In the genomic region with DNA sequence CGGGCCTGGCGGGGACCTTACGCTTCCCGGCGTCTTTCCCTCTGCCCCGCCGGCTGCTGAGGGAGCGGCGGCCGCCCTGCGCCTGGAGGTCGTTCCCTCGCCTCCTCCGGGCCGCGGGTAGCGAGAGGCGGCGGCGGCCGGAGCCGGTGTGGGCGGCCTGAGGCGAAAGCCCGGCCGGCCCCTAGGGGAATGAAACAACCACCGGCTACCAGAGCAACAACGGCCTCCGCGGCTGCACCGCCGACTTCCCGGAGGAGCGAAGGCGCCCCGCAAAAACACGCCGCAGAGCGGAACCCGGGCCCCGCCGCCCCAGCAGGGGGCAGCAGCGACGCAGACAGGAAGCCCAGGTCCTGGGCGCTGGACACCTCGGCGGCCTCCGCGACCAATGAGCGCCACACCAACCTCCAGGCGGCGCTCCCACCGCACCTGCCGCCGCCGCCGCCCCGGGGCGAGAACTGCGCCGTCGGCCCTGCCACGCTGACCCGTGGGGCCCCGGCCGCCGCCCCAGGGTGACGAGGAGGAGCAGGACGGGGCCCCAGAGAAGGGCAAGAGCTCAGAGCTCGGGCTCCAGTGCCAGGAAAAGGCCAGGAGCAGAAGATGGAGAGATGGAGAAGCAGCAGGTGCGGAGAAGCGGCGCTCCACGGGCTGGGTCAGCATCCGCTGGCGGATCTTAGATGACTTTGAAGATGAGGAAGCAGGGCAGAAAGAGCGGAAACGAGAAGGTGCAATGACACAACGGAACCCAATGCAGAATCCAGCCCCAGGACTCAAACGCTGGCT, we compare ENCODE assay signal across 8 cellular contexts. TPM values are rescaled to one million over a fixed set of nuclear protein-coding genes. Genes with fewer than 3 reads are reported as not detected.
A peak's percentile ranks its signal among the peaks of the same experiment; 100 is the strongest.
DNase-seq lines count a peak whose midpoint lies in the region; ATAC-seq and TF ChIP-seq lines count a peak whose summit lies in the region.

No MANE protein-coding gene starts in this region.

- H3K36me3 Mint-ChIP-seq in activated T-cell treated with anti-CD3 and anti-CD28 coated beads, Interleukin-2, amount 50 U/mL, for 72 hours (ENCODE audit: insufficient read depth in 2 of 2), result no peaks in the 10 kb centered on the region
- no peaks in the 10 kb centered on the region for H3K36me3 Mint-ChIP-seq in natural killer cell
- no peaks in the 10 kb centered on the region for H3K36me3 Mint-ChIP-seq in stimulated activated naive CD8-positive, alpha-beta T cell treated with anti-CD3 and anti-CD28 coated beads, Interleukin-15, Interleukin-2, amounts not matched to agents 100 ng/mL and 50 ng/mL, for 24 hours (ENCODE audit: low read depth)

- H3K9me3 ChIP-seq in PC-9 (ENCODE audit: insufficient read depth, low read depth), result no peaks in the 10 kb centered on the region

- no peaks in the 10 kb centered on the region for H3K4me1 ChIP-seq in PC-9 (replicated peaks; ENCODE audit: insufficient read depth)

- H3K27me3 ChIP-seq in PC-9 (ENCODE audit: insufficient read depth, low read depth), result no peaks in the 10 kb centered on the region

- DNase-seq in Caki2 (ENCODE audit: low read depth) (peak; percentile 87), GM20000 (ENCODE audit: low spot score) (peak; percentile 95), HPDE6-E6E7 (ENCODE audit: extremely low spot score) (peak; percentile 84), PC-9 (peak in 1 of 2 experiments; percentile 78), fibroblast of mammary gland (ENCODE audit: low read depth) (peak; percentile 73), natural killer cell (peak; percentile 61)
- DNase-seq in activated T-cell treated with anti-CD3 and anti-CD28 coated beads, Interleukin-2, amount 50 U/mL, for 72 hours, result peak; percentile 86 to 89

- H3K4me3 ChIP-seq in PC-9, result peak overlapping the region; percentile 62
- H3K4me3 ChIP-seq in fibroblast of mammary gland (ENCODE audit: control insufficient read depth, low read depth, low read length), result peak overlapping the region; percentile 68

- peaks cover 0 to 3% of the 10 kb centered on the region in 2 donors for H3K9me3 Mint-ChIP-seq in activated T-cell treated with anti-CD3 and anti-CD28 coated beads, Interleukin-2, amount 50 U/mL, for 72 hours
- H3K9me3 Mint-ChIP-seq in natural killer cell, result no peaks in the 10 kb centered on the region
- no peaks in the 10 kb centered on the region for H3K9me3 Mint-ChIP-seq in stimulated activated naive CD8-positive, alpha-beta T cell treated with anti-CD3 and anti-CD28 coated beads, Interleukin-15, Interleukin-2, amounts not matched to agents 100 ng/mL and 50 ng/mL, for 24 hours

- no TSS peak for BruUV-seq in PC-9 (replicated peaks; lab: Mats Ljungman, UMichigan)

- no peaks in the 10 kb centered on the region for H3F3A ChIP-seq in PC-9 (ENCODE audit: insufficient read depth, low read depth)

- POLR2A ChIA-PET in PC-9 (lab: Charles Lee; ENCODE audit: unreplicated experiment), result interaction anchor here (0.5 to 0.6 kb wide), 2 partner anchors 111 to 178 kb away, joined by 6 to 22 read pairs; no protein-coding TSS in a partner anchor

- TF ChIP-seq CTCF in GM20000 (IDR thresholded peaks at IDR 0.05; ENCODE audit: extremely low read depth, missing control alignments), result peak; percentile 83
- TF ChIP-seq CTCF in PC-9 (conservative IDR thresholded peaks at IDR 0.05), result peak; percentile 87
- peak; percentile 61 for TF ChIP-seq CTCF in fibroblast of mammary gland (conservative IDR thresholded peaks at IDR 0.05; ENCODE audit: control insufficient read depth, insufficient read depth, low read depth, low read length)
- TF ChIP-seq CTCF in natural killer cell (IDR thresholded peaks at IDR 0.05), result peak; percentile 70

- peak overlapping the region; percentile 93 for H3K4me2 ChIP-seq in PC-9

- H4K20me1 ChIP-seq in PC-9 (ENCODE audit: insufficient read depth), result no peaks in the 10 kb centered on the region

- H3K4me1 Mint-ChIP-seq in activated T-cell treated with anti-CD3 and anti-CD28 coated beads, Interleukin-2, amount 50 U/mL, for 72 hours (ENCODE audit: low read depth), result peaks cover 5% of the 10 kb centered on the region
- peaks cover 0 to 8% of the 10 kb centered on the region in 2 donors for H3K4me1 Mint-ChIP-seq in natural killer cell
- peaks cover 6% of the 10 kb centered on the region for H3K4me1 Mint-ChIP-seq in stimulated activated naive CD8-positive, alpha-beta T cell treated with anti-CD3 and anti-CD28 coated beads, Interleukin-15, Interleukin-2, amounts not matched to agents 100 ng/mL and 50 ng/mL, for 24 hours (ENCODE audit: low read depth)

- H3K79me2 ChIP-seq in PC-9 (ENCODE audit: low read depth), result no peaks in the 10 kb centered on the region

- H2AFZ ChIP-seq in PC-9, result peak overlapping the region; percentile 88

- peak; percentile 97 to 99 for ATAC-seq in activated T-cell treated with anti-CD3 and anti-CD28 coated beads, Interleukin-2, amount 50 U/mL, for 72 hours (replicated peaks in 1 of 2)
- ATAC-seq in natural killer cell, result peak; percentile 97 to 98 (median 97)

- in situ Hi-C loops in Caki2 (cut with HindIII; ENCODE audit: low pct_unique_long_range_greater_than_20kb, low sequenced_read_pairs), result no loop called here

- CTCF ChIA-PET in PC-9 (lab: Charles Lee), result interaction anchor here (0.5 to 0.7 kb wide), 4 partner anchors 59 to 1144 kb away, joined by 3 read pairs; a partner anchor contains a TSS

- H3K27me3 Mint-ChIP-seq in activated T-cell treated with anti-CD3 and anti-CD28 coated beads, Interleukin-2, amount 50 U/mL, for 72 hours (ENCODE audit: low read depth), result peaks cover 49% of the 10 kb centered on the region
- peaks cover 15 to 16% of the 10 kb centered on the region in 2 donors for H3K27me3 Mint-ChIP-seq in natural killer cell (ENCODE audit: low read depth in 2 of 2)
- H3K27me3 Mint-ChIP-seq in stimulated activated naive CD8-positive, alpha-beta T cell treated with anti-CD3 and anti-CD28 coated beads, Interleukin-15, Interleukin-2, amounts not matched to agents 100 ng/mL and 50 ng/mL, for 24 hours, result peaks cover 39% of the 10 kb centered on the region

- H3K27ac Mint-ChIP-seq in activated T-cell treated with anti-CD3 and anti-CD28 coated beads, Interleukin-2, amount 50 U/mL, for 72 hours, result no peak overlapping the region
- H3K27ac Mint-ChIP-seq in natural killer cell, result peak overlapping the region in 1 of 2 donors; percentile 48
- no peak overlapping the region for H3K27ac Mint-ChIP-seq in stimulated activated naive CD8-positive, alpha-beta T cell treated with anti-CD3 and anti-CD28 coated beads, Interleukin-15, Interleukin-2, amounts not matched to agents 100 ng/mL and 50 ng/mL, for 24 hours

- H3K36me3 ChIP-seq in PC-9 (ENCODE audit: low read depth), result no peaks in the 10 kb centered on the region

- 0 out of 2 replicates have a peak overlapping the region, but pooled peaks have one; percentile 26 for H3K27ac ChIP-seq in PC-9

- H3K4me3 Mint-ChIP-seq in activated T-cell treated with anti-CD3 and anti-CD28 coated beads, Interleukin-2, amount 50 U/mL, for 72 hours, result peak overlapping the region; percentile 79 to 85
- H3K4me3 Mint-ChIP-seq in natural killer cell, result peak overlapping the region; percentile 78
- H3K4me3 Mint-ChIP-seq in stimulated activated naive CD8-positive, alpha-beta T cell treated with anti-CD3 and anti-CD28 coated beads, Interleukin-15, Interleukin-2, amounts not matched to agents 100 ng/mL and 50 ng/mL, for 24 hours, result peak overlapping the region; percentile 69

- H3K9me2 ChIP-seq in PC-9 (ENCODE audit: insufficient read depth), result no peaks in the 10 kb centered on the region

- intact Hi-C loops in PC-9 (cut with micrococcal nuclease; ENCODE audit: unreplicated experiment) (loop anchor here (1.0 to 10.0 kb wide), 4 partner anchors 49 to 551 kb away; no protein-coding TSS in a partner anchor), natural killer cell (cut with micrococcal nuclease) (loop anchor here (1.0 kb wide), 1 partner anchor 180 kb away; no protein-coding TSS in a partner anchor)

RNA-seq across cellular contexts. Expression of a gene that starts 10.4 kb away (rescaled TPM):
- 0.10 TPM in 1 of 2 replicates, not detected in the other for total RNA-seq in Caki2 (2014; rRNA removed; shearing (Covaris generic); ENCODE audit: low replicate concordance)
- total RNA-seq in PC-9 (2021) (not detected in 2 replicates), natural killer cell (not detected)
- not detected for total RNA-seq in activated T-cell treated with anti-CD3 and anti-CD28 coated beads, Interleukin-2, amount 50 U/mL, for 72 hours
